In the genomic region with DNA sequence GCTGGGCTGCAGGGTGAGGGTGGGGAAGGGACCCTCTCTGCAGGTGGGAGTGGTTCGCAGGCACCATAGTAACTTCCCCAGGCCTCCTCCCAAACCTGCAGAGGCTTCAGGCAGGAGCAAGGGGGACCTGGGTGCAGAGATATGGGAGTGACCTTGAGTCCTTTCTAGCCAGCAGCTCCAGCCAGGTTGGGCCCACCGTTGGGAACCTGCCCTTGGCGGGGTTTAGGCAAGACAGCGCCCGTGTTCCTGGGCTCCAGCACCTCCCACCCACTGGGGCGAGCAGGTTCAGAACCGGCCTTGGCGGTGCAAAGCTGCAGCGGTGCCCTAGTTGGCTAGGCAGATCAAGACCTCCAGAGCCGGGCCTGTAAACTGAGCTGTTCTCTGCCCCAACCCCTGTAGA, we compare ENCODE assay signal across 18 cellular contexts. TPM values are rescaled to one million over a fixed set of nuclear protein-coding genes. Genes with fewer than 3 reads are reported as not detected.
DNase-seq lines count a peak whose midpoint lies in the region; ATAC-seq, FAIRE-seq and TF ChIP-seq lines count a peak whose summit lies in the region.
"Had no signal": no experiment of that assay in that cellular context is flagged by ENCODE, and none has a peak within 500 bp of the region (broad histone marks: within the 10 kb centered on the region; RNA-seq: fewer than 3 reads in every experiment).

No MANE protein-coding gene starts in this region.

- H3K9me3 ChIP-seq in astrocyte (ENCODE audit: insufficient read depth, low read depth, low read length): no peaks in the 10 kb centered on the region
- no peaks in the 10 kb centered on the region for H3K9me3 ChIP-seq in cardiac muscle cell (ENCODE audit: low read depth)
- H3K9me3 ChIP-seq in suprapubic skin: no peaks in the 10 kb centered on the region
- H3K9me3 ChIP-seq in gastroesophageal sphincter: no peaks in the 10 kb centered on the region
- H3K9me3 ChIP-seq: Caco-2 had no signal

- DNase-seq in astrocyte (ENCODE audit: low read depth): no peak
- DNase-seq in cardiac muscle cell (ENCODE audit: low read depth in 1 of 2, low spot score in 1 of 2): no peak
- DNase-seq in suprapubic skin (ENCODE audit: low spot score in 2 of 2): peak in 1 of 2 donors; percentile 55
- no peak for DNase-seq in effector CD8-positive, alpha-beta T cell (lab: John Stamatoyannopoulos, UW)
- no peak for DNase-seq in HPDE6-E6E7 (ENCODE audit: extremely low spot score)
- DNase-seq: activated CD4-positive, alpha-beta T cell treated with anti-CD3 and anti-CD28 coated beads, Interleukin-2, amount 50 U/mL, for 4 hours; activated T-cell treated with anti-CD3 and anti-CD28 coated beads for 4 hours; Caco-2; NCI-H226; stimulated activated CD4-positive, alpha-beta T cell treated with anti-CD3 and anti-CD28 coated beads, Interleukin-2, amount 100 ng/mL, for 48 hours had no signal

- TF ChIP-seq CTCF in astrocyte (IDR thresholded peaks at IDR 0.05; ENCODE audit: insufficient read depth, low read depth, low read length): no peak
- no peak for TF ChIP-seq CTCF in cardiac muscle cell (IDR thresholded peaks at IDR 0.05; ENCODE audit: low read depth, low read length)
- no peak for TF ChIP-seq CTCF in nephron (IDR thresholded peaks at IDR 0.05; ENCODE audit: unreplicated experiment in 3 of 3)
- no peak for TF ChIP-seq CTCF in suprapubic skin (IDR thresholded peaks at IDR 0.05)
- no peak for TF ChIP-seq CTCF in gastroesophageal sphincter (IDR thresholded peaks at IDR 0.05)

- H3K4me3 Mint-ChIP-seq in astrocyte (ENCODE audit: unreplicated experiment): no peak overlapping the region
- peak overlapping the region in 2 of 3 experiments; percentile 40 to 81 for H3K4me3 Mint-ChIP-seq in nephron
- H3K4me3 Mint-ChIP-seq: activated naive CD4-positive, alpha-beta T cell treated with anti-CD3 and anti-CD28 coated beads, Interleukin-2, amount 10 ng/mL, durations not matched to agents 7 days and 5 days had no signal

- WGBS in suprapubic skin: 69% methylated on average over 8 of the region's 10 CpGs
- WGBS in gastroesophageal sphincter (ENCODE audit: low coverage in 1 of 2), 2 donors: no CpG with 5 or more reads among the region's 10 CpGs

- no peak overlapping the region for H3K4me3 ChIP-seq in astrocyte (ENCODE audit: insufficient read depth, low read depth, low read length)
- H3K4me3 ChIP-seq in cardiac muscle cell: peak overlapping the region; percentile 80
- H3K4me3 ChIP-seq in suprapubic skin: peak overlapping the region; percentile 58
- peak overlapping the region in 1 of 2 donors; percentile 74 for H3K4me3 ChIP-seq in gastroesophageal sphincter
- H3K4me3 ChIP-seq: lung had no signal

- H3K27ac Mint-ChIP-seq in astrocyte (ENCODE audit: unreplicated experiment) (no peak overlapping the region), nephron (no peak overlapping the region)
- H3K27ac Mint-ChIP-seq: activated naive CD4-positive, alpha-beta T cell treated with anti-CD3 and anti-CD28 coated beads, Interleukin-2, amount 10 ng/mL, durations not matched to agents 7 days and 5 days had no signal

- H3K4me2 ChIP-seq in astrocyte (ENCODE audit: low read length): peak overlapping the region; percentile 83

- H3K27ac ChIP-seq in astrocyte (ENCODE audit: low read depth, low read length) (no peak overlapping the region), cardiac muscle cell (peak overlapping the region; percentile 8), suprapubic skin (no peak overlapping the region), gastroesophageal sphincter (no peak overlapping the region)

- FAIRE-seq in astrocyte (lab: Jason Lieb, UNC): no peak
- FAIRE-seq: endometrium had no signal

- H3K4me1 ChIP-seq in astrocyte (ENCODE audit: insufficient read depth, low read length) (peaks cover 10% of the 10 kb centered on the region), cardiac muscle cell (ENCODE audit: low read depth) (peaks cover 46% of the 10 kb centered on the region), suprapubic skin (peaks cover 51% of the 10 kb centered on the region), gastroesophageal sphincter (peaks cover 0 to 64% (median 25%) of the 10 kb centered on the region in 3 donors)
- H3K4me1 ChIP-seq: Caco-2 had no signal

- ATAC-seq in GM21447 (IDR thresholded peaks at IDR 0.05; ENCODE audit: unreplicated experiment): no peak
- ATAC-seq in gastroesophageal sphincter: no peak

- peaks cover 26% of the 10 kb centered on the region for H4K20me1 ChIP-seq in astrocyte (ENCODE audit: insufficient read depth, low read length)

- H3K27me3 ChIP-seq in astrocyte (ENCODE audit: insufficient read depth, low read length): peaks cover 20% of the 10 kb centered on the region
- H3K27me3 ChIP-seq in cardiac muscle cell: peaks cover 80% of the 10 kb centered on the region
- H3K27me3 ChIP-seq in suprapubic skin: peaks cover 97% of the 10 kb centered on the region
- peaks cover 94% of the 10 kb centered on the region for H3K27me3 ChIP-seq in gastroesophageal sphincter

- H3K9ac ChIP-seq in astrocyte (ENCODE audit: low read length): no peak overlapping the region

- H3K4me1 Mint-ChIP-seq in astrocyte (ENCODE audit: low read depth, unreplicated experiment) (no peaks in the 10 kb centered on the region), nephron (peaks cover 4% of the 10 kb centered on the region)

- H3K27me3 Mint-ChIP-seq in astrocyte (ENCODE audit: low read depth, unreplicated experiment) (peaks cover 43% of the 10 kb centered on the region), nephron (ENCODE audit: low read depth) (peaks cover 88% of the 10 kb centered on the region)

- H3K79me2 ChIP-seq in astrocyte (ENCODE audit: insufficient read depth, low read length): peaks cover 24% of the 10 kb centered on the region

- no peak for TF ChIP-seq POLR2A in suprapubic skin (IDR thresholded peaks at IDR 0.05)
- no peak for TF ChIP-seq POLR2A in gastroesophageal sphincter (IDR thresholded peaks at IDR 0.05)

- no peak for TF ChIP-seq EP300 in suprapubic skin (IDR thresholded peaks at IDR 0.05)
- TF ChIP-seq EP300 in gastroesophageal sphincter (IDR thresholded peaks at IDR 0.05): no peak

- H3K36me3 ChIP-seq in astrocyte (ENCODE audit: insufficient read depth, low read length) (no peaks in the 10 kb centered on the region), cardiac muscle cell (no peaks in the 10 kb centered on the region), suprapubic skin (no peaks in the 10 kb centered on the region), gastroesophageal sphincter (no peaks in the 10 kb centered on the region)

- H3K9me3 Mint-ChIP-seq in astrocyte (ENCODE audit: unreplicated experiment) (no peaks in the 10 kb centered on the region), nephron (no peaks in the 10 kb centered on the region)
- H3K9me3 Mint-ChIP-seq: activated naive CD4-positive, alpha-beta T cell treated with anti-CD3 and anti-CD28 coated beads, Interleukin-2, amount 10 ng/mL, durations not matched to agents 7 days and 5 days had no signal

- H2AFZ ChIP-seq in astrocyte (ENCODE audit: low read depth, low read length): no peak overlapping the region

- H3K36me3 Mint-ChIP-seq in astrocyte (ENCODE audit: low read depth, unreplicated experiment) (no peaks in the 10 kb centered on the region), nephron (ENCODE audit: low read depth) (no peaks in the 10 kb centered on the region)

RNA-seq across cellular contexts. Expression of a gene that starts 2.2 kb away (rescaled TPM):
- total RNA-seq in astrocyte (0.43 and 1.5 TPM in 2 replicates), cardiac muscle cell (27.6 and 55.8 TPM in 2 replicates), suprapubic skin (1 to 10 TPM in 1 of 4 donors, under 1 TPM in 3; 0.19 to 1.6 (median 0.36) TPM), gastroesophageal sphincter (1 to 10 TPM; 1.1 to 3.4 (median 1.6) TPM)
- 40.8 and 41.8 TPM in 2 replicates for polyA plus RNA-seq in cardiac muscle cell
- total RNA-seq: M059J had no signal

RNA-seq across cellular contexts. Expression of a gene that starts 45.6 kb away (rescaled TPM):
- total RNA-seq in astrocyte (not detected in 2 replicates), cardiac muscle cell (not detected in 2 replicates), suprapubic skin (not detected), gastroesophageal sphincter (not detected)
- polyA plus RNA-seq in cardiac muscle cell: not detected in 2 replicates
- total RNA-seq: Caco-2, lung, M059J, subcutaneous adipose tissue had no signal
- polyA plus RNA-seq: lung had no signal
